ENCODE assay signal across 18 cellular contexts in genomic region chr1:167450843-167451242, GRCh38.
DNase-seq lines count a peak whose midpoint lies in the region; ATAC-seq and TF ChIP-seq lines count a peak whose summit lies in the region.
"Had no signal": no experiment of that assay in that cellular context is flagged by ENCODE, and none has a peak within 500 bp of the region (broad histone marks: within the 10 kb centered on the region; RNA-seq: fewer than 3 reads in every experiment).

No MANE protein-coding gene starts in this region.

- no peaks in the 10 kb centered on the region for H3K9me2 ChIP-seq in OCI-LY7 (ENCODE audit: insufficient read depth, low read length)

- H3K4me1 ChIP-seq in OCI-LY7 (ENCODE audit: insufficient read depth, low read length, poor library complexity, severe bottlenecking): peaks cover 65% of the 10 kb centered on the region
- peaks cover 11% of the 10 kb centered on the region for H3K4me1 ChIP-seq in neural progenitor cell
- H3K4me1 ChIP-seq: prostate gland had no signal

- H3F3A ChIP-seq in neural progenitor cell (ENCODE audit: low read depth): peaks cover 17% of the 10 kb centered on the region

- H3K27ac ChIP-seq in OCI-LY7 (ENCODE audit: low read depth, low read length, poor library complexity, severe bottlenecking) (no peak overlapping the region), neural progenitor cell (no peak overlapping the region)
- H3K27ac ChIP-seq: BLaER1, hepatocyte, PC-9, prostate gland had no signal

- H3K4me2 ChIP-seq in OCI-LY7 (ENCODE audit: low read length) (peak overlapping the region; percentile 63), neural progenitor cell (no peak overlapping the region)
- H3K4me2 ChIP-seq: BLaER1, hepatocyte, PC-9 had no signal

- no peaks in the 10 kb centered on the region for H4K20me1 ChIP-seq in OCI-LY7 (ENCODE audit: insufficient read depth, low read length)
- no peaks in the 10 kb centered on the region for H4K20me1 ChIP-seq in neural progenitor cell (ENCODE audit: low read depth)
- H4K20me1 ChIP-seq: BLaER1 had no signal

- peak overlapping the region; percentile 77 for H3K4me3 Mint-ChIP-seq in T-helper 1 cell treated with Interleukin-12 subunit alpha and Interleukin-12 subunit beta and Interleukin-4 antibody, amounts not matched to agents 30 μg/mL and 1 μg/mL, for 36 hours
- H3K4me3 Mint-ChIP-seq in activated T-helper 17 cell treated with anti-CD3 and anti-CD28 coated beads, Interleukin-2, amount 50 U/mL, for 72 hours: peak overlapping the region; percentile 60
- no peak overlapping the region for H3K4me3 Mint-ChIP-seq in neural progenitor cell

- H3K4me3 ChIP-seq in OCI-LY7 (ENCODE audit: low read depth, low read length, poor library complexity, severe bottlenecking) (peak overlapping the region; percentile 24), neural progenitor cell (no peak overlapping the region)
- H3K4me3 ChIP-seq: BLaER1, hepatocyte, K562, PC-9, prostate gland had no signal

- H3K36me3 Mint-ChIP-seq in T-helper 1 cell treated with Interleukin-12 subunit alpha and Interleukin-12 subunit beta and Interleukin-4 antibody, amounts not matched to agents 30 μg/mL and 1 μg/mL, for 36 hours (ENCODE audit: low read depth): peaks cover 20% of the 10 kb centered on the region
- peaks cover 59% of the 10 kb centered on the region for H3K36me3 Mint-ChIP-seq in activated T-helper 17 cell treated with anti-CD3 and anti-CD28 coated beads, Interleukin-2, amount 50 U/mL, for 72 hours (ENCODE audit: low read depth)
- H3K36me3 Mint-ChIP-seq in neural progenitor cell: no peaks in the 10 kb centered on the region

- ATAC-seq in activated T-helper 17 cell treated with anti-CD3 and anti-CD28 coated beads, Interleukin-2, amount 50 U/mL, for 72 hours (replicated peaks): no peak
- no peak for ATAC-seq in HG03108 (IDR thresholded peaks at IDR 0.05; ENCODE audit: unreplicated experiment)
- ATAC-seq in HG02852 (IDR thresholded peaks at IDR 0.05; ENCODE audit: unreplicated experiment): no peak
- ATAC-seq: K562 had no signal

- peak overlapping the region; percentile 75 for H2AFZ ChIP-seq in OCI-LY7 (ENCODE audit: low read length)
- H2AFZ ChIP-seq in neural progenitor cell (replicated peaks): no peak overlapping the region
- H2AFZ ChIP-seq: hepatocyte, PC-9 had no signal

- BruUV-seq in OCI-LY7 (replicated peaks; lab: Mats Ljungman, UMichigan): no TSS peak

- no peaks in the 10 kb centered on the region for H3K9me3 Mint-ChIP-seq in T-helper 1 cell treated with Interleukin-12 subunit alpha and Interleukin-12 subunit beta and Interleukin-4 antibody, amounts not matched to agents 30 μg/mL and 1 μg/mL, for 36 hours
- H3K9me3 Mint-ChIP-seq in activated T-helper 17 cell treated with anti-CD3 and anti-CD28 coated beads, Interleukin-2, amount 50 U/mL, for 72 hours: no peaks in the 10 kb centered on the region
- no peaks in the 10 kb centered on the region for H3K9me3 Mint-ChIP-seq in neural progenitor cell

- peak overlapping the region; percentile 88 for H3K27ac Mint-ChIP-seq in T-helper 1 cell treated with Interleukin-12 subunit alpha and Interleukin-12 subunit beta and Interleukin-4 antibody, amounts not matched to agents 30 μg/mL and 1 μg/mL, for 36 hours
- H3K27ac Mint-ChIP-seq in activated T-helper 17 cell treated with anti-CD3 and anti-CD28 coated beads, Interleukin-2, amount 50 U/mL, for 72 hours: peak overlapping the region; percentile 60
- peak overlapping the region; percentile 55 for H3K27ac Mint-ChIP-seq in neural progenitor cell

- H3K9me3 ChIP-seq in OCI-LY7 (ENCODE audit: low read length) (no peaks in the 10 kb centered on the region), neural progenitor cell (ENCODE audit: low read depth) (no peaks in the 10 kb centered on the region)
- H3K9me3 ChIP-seq: BLaER1, prostate gland had no signal

- CTCF ChIA-PET in OCI-LY7 (lab: Charles Lee; ENCODE audit: unreplicated experiment): no interaction called here

- no peak overlapping the region for H3K9ac ChIP-seq in neural progenitor cell
- H3K9ac ChIP-seq: BLaER1 had no signal

- intact Hi-C loops in OCI-LY7 (cut with micrococcal nuclease; ENCODE audit: unreplicated experiment): no loop called here

- DNase-seq in T-helper 1 cell: no peak
- peak; percentile 59 for DNase-seq in OCI-LY7 (ENCODE audit: low spot score)
- no peak for DNase-seq in neural progenitor cell (ENCODE audit: low spot score)
- DNase-seq in UCSD-AML1 (lab: John Stamatoyannopoulos, UW; ENCODE audit: unreplicated experiment): no peak
- DNase-seq: 8988T, cerebellar nuclear complex, NCI-H1048, NCI-H526, PC-9, trophoblast cell had no signal

- H3K79me2 ChIP-seq in OCI-LY7 (ENCODE audit: insufficient read depth, low read depth, low read length) (no peaks in the 10 kb centered on the region), neural progenitor cell (ENCODE audit: low read depth) (no peaks in the 10 kb centered on the region)
- H3K79me2 ChIP-seq: hepatocyte had no signal

- H3K36me3 ChIP-seq in OCI-LY7 (ENCODE audit: insufficient read depth, low read length) (no peaks in the 10 kb centered on the region), neural progenitor cell (no peaks in the 10 kb centered on the region)
- H3K36me3 ChIP-seq: BLaER1, prostate gland had no signal

- TF ChIP-seq CTCF in OCI-LY7 (conservative IDR thresholded peaks at IDR 0.05; ENCODE audit: low read length) (no peak), neural progenitor cell (IDR thresholded peaks at IDR 0.05) (no peak)

- no peaks in the 10 kb centered on the region for H3K27me3 Mint-ChIP-seq in T-helper 1 cell treated with Interleukin-12 subunit alpha and Interleukin-12 subunit beta and Interleukin-4 antibody, amounts not matched to agents 30 μg/mL and 1 μg/mL, for 36 hours (ENCODE audit: low read depth)
- H3K27me3 Mint-ChIP-seq in activated T-helper 17 cell treated with anti-CD3 and anti-CD28 coated beads, Interleukin-2, amount 50 U/mL, for 72 hours: no peaks in the 10 kb centered on the region
- H3K27me3 Mint-ChIP-seq in neural progenitor cell (ENCODE audit: insufficient read depth, low read depth): peaks cover 4% of the 10 kb centered on the region

- peaks cover 23% of the 10 kb centered on the region for H3K27me3 ChIP-seq in neural progenitor cell
- H3K27me3 ChIP-seq: hepatocyte had no signal

- POLR2A ChIA-PET in OCI-LY7 (lab: Charles Lee): interaction anchor here (0.7 to 2.0 kb wide), 8 partner anchors 12 to 519 kb away, joined by 3 to 6 read pairs (median 4); no protein-coding TSS in a partner anchor

- H3K4me1 Mint-ChIP-seq in T-helper 1 cell treated with Interleukin-12 subunit alpha and Interleukin-12 subunit beta and Interleukin-4 antibody, amounts not matched to agents 30 μg/mL and 1 μg/mL, for 36 hours (ENCODE audit: low read depth): peaks cover 56% of the 10 kb centered on the region
- H3K4me1 Mint-ChIP-seq in activated T-helper 17 cell treated with anti-CD3 and anti-CD28 coated beads, Interleukin-2, amount 50 U/mL, for 72 hours: peaks cover 38% of the 10 kb centered on the region
- H3K4me1 Mint-ChIP-seq in neural progenitor cell: peaks cover 34% of the 10 kb centered on the region
